In the genomic region with DNA sequence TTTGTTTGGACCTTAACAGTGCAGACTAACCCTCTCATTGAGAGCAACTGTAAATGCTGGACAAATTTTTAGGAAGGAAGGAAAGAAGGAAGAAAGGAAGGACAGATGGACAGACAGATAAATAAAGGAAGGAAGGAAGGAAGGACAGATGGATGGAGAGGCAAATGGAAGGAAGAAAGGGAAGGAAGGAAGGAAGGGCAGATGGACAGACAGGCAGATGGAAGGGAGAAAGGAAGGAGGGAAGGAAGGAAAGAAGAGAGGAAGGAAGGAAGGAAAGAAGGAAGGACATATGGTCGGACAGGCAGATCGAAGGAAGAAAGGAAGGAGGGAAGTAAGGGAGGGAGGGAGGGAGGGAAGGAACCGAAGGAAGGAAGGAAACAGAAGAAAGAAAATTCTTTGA, we compare ENCODE assay signal across 36 cellular contexts.
DNase-seq lines count a peak whose midpoint lies in the region; ATAC-seq, FAIRE-seq and TF ChIP-seq lines count a peak whose summit lies in the region.
"Had no signal": no experiment of that assay in that cellular context is flagged by ENCODE, and none has a peak within 500 bp of the region (broad histone marks: within the 10 kb centered on the region; RNA-seq: fewer than 3 reads in every experiment).

No MANE protein-coding gene starts in this region.

- no peaks in the 10 kb centered on the region for H3K79me1 ChIP-seq in neuronal stem cell (ENCODE audit: low read depth, low read length)

- H3K4me1 Mint-ChIP-seq in CD8-positive, alpha-beta T cell (ENCODE audit: low read depth) = no peaks in the 10 kb centered on the region
- H3K4me1 Mint-ChIP-seq: B cell; CD14-positive monocyte; CD4-positive, alpha-beta memory T cell; CD4-positive, CD25-positive, alpha-beta regulatory T cell; CD8-positive, alpha-beta memory T cell had no signal

- no peaks in the 10 kb centered on the region for H3K36me3 Mint-ChIP-seq in CD8-positive, alpha-beta T cell
- H3K36me3 Mint-ChIP-seq: CD14-positive monocyte; CD4-positive, alpha-beta memory T cell; CD4-positive, CD25-positive, alpha-beta regulatory T cell; CD8-positive, alpha-beta memory T cell had no signal

- WGBS in HepG2 (ENCODE audit: low lambda C conversion rate) = 2% methylated on average over 3 of the region's 3 CpGs
- WGBS in right lobe of liver (ENCODE audit: insufficient coverage, low coverage, low lambda C conversion rate, missing lambda C conversion rate) = 46% methylated on average over 2 of the region's 3 CpGs
- WGBS in neuronal stem cell (ENCODE audit: extremely low coverage in 2 of 2, insufficient read length in 2 of 2, insufficient replicate concordance in 1 of 2), 2 donors = 100% methylated on average over 2 of the region's 3 CpGs; no CpG with 5 or more reads in 1 of the 2 donors

- no peak overlapping the region for H3K14ac ChIP-seq in neuronal stem cell (ENCODE audit: low read length)

- no peaks in the 10 kb centered on the region for H3K9me3 Mint-ChIP-seq in CD8-positive, alpha-beta T cell
- H3K9me3 Mint-ChIP-seq: CD4-positive, alpha-beta T cell had no signal

- H2BK15ac ChIP-seq in neuronal stem cell (ENCODE audit: low read length) = no peak overlapping the region

- TF ChIP-seq RAD21 in HepG2 (CRISPR knock-in tag; IDR thresholded peaks at IDR 0.05) = no peak

- H3K4me3 ChIP-seq in HepG2 (replicated peaks in 1 of 3; ENCODE audit: insufficient read depth in 1 of 3, low read depth in 2 of 3, low read length in 3 of 3) = no peak overlapping the region
- no peak overlapping the region for H3K4me3 ChIP-seq in right lobe of liver
- H3K4me3 ChIP-seq in CD8-positive, alpha-beta T cell (ENCODE audit: low read depth, low read length) = no peak overlapping the region
- H3K4me3 ChIP-seq in neuronal stem cell (ENCODE audit: low read length in 2 of 2) = no peak overlapping the region
- H3K4me3 ChIP-seq: A549; BLaER1; BLaER1 treated with 17β-estradiol and CSF1 and Interleukin-3, amounts not matched to agents 10 nM and 100 nM had no signal

- no TSS peak for BruUV-seq in HepG2 (replicated peaks; lab: Mats Ljungman, UMichigan)

- H3K4me3 Mint-ChIP-seq in CD8-positive, alpha-beta T cell = no peak overlapping the region
- H3K4me3 Mint-ChIP-seq: B cell; CD14-positive monocyte; CD4-positive, alpha-beta memory T cell; CD4-positive, alpha-beta T cell; CD4-positive, CD25-positive, alpha-beta regulatory T cell; CD8-positive, alpha-beta memory T cell had no signal

- H3K27me3 Mint-ChIP-seq in CD8-positive, alpha-beta T cell (ENCODE audit: low read depth) = peaks cover 8% of the 10 kb centered on the region
- H3K27me3 Mint-ChIP-seq: B cell; CD4-positive, CD25-positive, alpha-beta regulatory T cell had no signal

- H3K9ac ChIP-seq in HepG2 (ENCODE audit: insufficient read depth, low read depth, low read length) (no peak overlapping the region), neuronal stem cell (ENCODE audit: low read depth, low read length, poor library complexity) (peak overlapping the region; percentile 18)
- H3K9ac ChIP-seq: BLaER1; BLaER1 treated with 17β-estradiol and CSF1 and Interleukin-3, amounts not matched to agents 10 nM and 100 nM had no signal

- H3K79me2 ChIP-seq in HepG2 (ENCODE audit: insufficient read depth, low read length) = no peaks in the 10 kb centered on the region

- intact Hi-C loops in HepG2 (cut with micrococcal nuclease; ENCODE audit: unreplicated experiment) = no loop called here
- intact Hi-C loops in right lobe of liver (cut with DNase I) = no loop called here
- intact Hi-C loops in CD8-positive, alpha-beta T cell (cut with DNase I, micrococcal nuclease) = no loop called here
- intact Hi-C loops in left colon (cut with DNase I, micrococcal nuclease) = no loop called here

- H3K23ac ChIP-seq in neuronal stem cell (ENCODE audit: low read depth, low read length, poor library complexity) = no peak overlapping the region

- no peak overlapping the region for H2BK12ac ChIP-seq in neuronal stem cell (ENCODE audit: low read length)

- H3K27me3 ChIP-seq in HepG2 (ENCODE audit: control insufficient read depth in 1 of 2, insufficient read depth in 2 of 2, low read length in 2 of 2) (peaks cover 0 to 8% of the 10 kb centered on the region in 2 experiments; a peak in 2 of 5 replicates), right lobe of liver (no peaks in the 10 kb centered on the region), neuronal stem cell (ENCODE audit: control insufficient read depth in 3 of 3, insufficient read depth in 3 of 3, low read depth in 1 of 3, low read length in 3 of 3) (peaks cover 0 to 3% (median 0%) of the 10 kb centered on the region in 3 experiments)
- H3K27me3 ChIP-seq in CD8-positive, alpha-beta T cell (ENCODE audit: insufficient read depth, low read length) = no peaks in the 10 kb centered on the region
- H3K27me3 ChIP-seq: BE2C; BLaER1; BLaER1 treated with 17β-estradiol and CSF1 and Interleukin-3, amounts not matched to agents 10 nM and 100 nM had no signal

- no peaks in the 10 kb centered on the region for H3K36me3 ChIP-seq in HepG2 (replicated peaks in 1 of 2; ENCODE audit: control insufficient read depth in 1 of 2, insufficient read depth in 2 of 2, low read length in 2 of 2)
- no peaks in the 10 kb centered on the region for H3K36me3 ChIP-seq in right lobe of liver
- no peaks in the 10 kb centered on the region for H3K36me3 ChIP-seq in CD8-positive, alpha-beta T cell (ENCODE audit: insufficient read depth, low read length)
- H3K36me3 ChIP-seq in neuronal stem cell (replicated peaks in 1 of 2; ENCODE audit: control insufficient read depth in 2 of 2, insufficient read depth in 2 of 2, low read length in 2 of 2) = no peaks in the 10 kb centered on the region
- H3K36me3 ChIP-seq: BE2C; BLaER1; BLaER1 treated with 17β-estradiol and CSF1 and Interleukin-3, amounts not matched to agents 10 nM and 100 nM had no signal

- H3K4me2 ChIP-seq in HepG2 (ENCODE audit: low read depth, low read length) = no peak overlapping the region
- H3K4me2 ChIP-seq in neuronal stem cell (ENCODE audit: insufficient read depth, low read length, poor library complexity, severe bottlenecking) = no peak overlapping the region
- H3K4me2 ChIP-seq: A549; BLaER1; BLaER1 treated with 17β-estradiol and CSF1 and Interleukin-3, amounts not matched to agents 10 nM and 100 nM had no signal

- no peak overlapping the region for H2AK5ac ChIP-seq in neuronal stem cell (ENCODE audit: low read depth, low read length)

- no peak overlapping the region for H3K18ac ChIP-seq in neuronal stem cell (ENCODE audit: low read length)

- no peaks in the 10 kb centered on the region for H4K20me1 ChIP-seq in HepG2 (ENCODE audit: insufficient read depth, low read length)
- H4K20me1 ChIP-seq: BLaER1; BLaER1 treated with 17β-estradiol and CSF1 and Interleukin-3, amounts not matched to agents 10 nM and 100 nM had no signal

- H3K9me3 ChIP-seq in HepG2 (ENCODE audit: low read length) (peaks cover 13% of the 10 kb centered on the region; the same call in 1 of the 2 replicates), right lobe of liver (no peaks in the 10 kb centered on the region), neuronal stem cell (replicated peaks in 1 of 2; ENCODE audit: control insufficient read depth in 2 of 2, insufficient read depth in 1 of 2, low read depth in 1 of 2, low read length in 2 of 2) (no peaks in the 10 kb centered on the region)
- no peaks in the 10 kb centered on the region for H3K9me3 ChIP-seq in CD8-positive, alpha-beta T cell (ENCODE audit: low read length)
- H3K9me3 ChIP-seq: A549; BE2C; BLaER1; BLaER1 treated with 17β-estradiol and CSF1 and Interleukin-3, amounts not matched to agents 10 nM and 100 nM; Caco-2 had no signal

- DNase-seq in HepG2 (ENCODE audit: low spot score) = no peak
- no peak for DNase-seq in right lobe of liver
- DNase-seq in CD8-positive, alpha-beta T cell = no peak
- DNase-seq in HTR-8/SVneo (ENCODE audit: insufficient read length, low spot score) = no peak
- DNase-seq in neuronal stem cell (ENCODE audit: low spot score) = no peak
- no peak for DNase-seq in frontal cortex (ENCODE audit: low spot score in 2 of 2)
- DNase-seq in left colon = no peak
- no peak for DNase-seq in kidney glomerular epithelial cell (lab: John Stamatoyannopoulos, UW)
- DNase-seq: 8988T; ACHN; AML-193; BE2C; C1 segment of cervical spinal cord; Caco-2; Calu3; CD4-positive, alpha-beta memory T cell; CD4-positive, alpha-beta T cell; CD4-positive, CD25-positive, alpha-beta regulatory T cell; CD8-positive, alpha-beta memory T cell; COR-L47; DMS 273 treated with DMSO at 0.1 percent for 48 hours; DMS153; DMS53; DMS79; DMS79 treated with DMSO at 0.1 percent for 48 hours; DND-41; EL had no signal

- H3K4me1 ChIP-seq in HepG2 (ENCODE audit: insufficient read depth, low read length) (no peaks in the 10 kb centered on the region), right lobe of liver (no peaks in the 10 kb centered on the region), neuronal stem cell (ENCODE audit: control insufficient read depth in 2 of 2, insufficient read depth in 1 of 2, low read depth in 1 of 2, low read length in 2 of 2) (no peaks in the 10 kb centered on the region)
- no peaks in the 10 kb centered on the region for H3K4me1 ChIP-seq in CD8-positive, alpha-beta T cell (ENCODE audit: insufficient read depth, low read length)
- H3K4me1 ChIP-seq: A549, BE2C, Caco-2 had no signal

- no peak overlapping the region for H4K8ac ChIP-seq in neuronal stem cell (ENCODE audit: low read depth, low read length)

- no peak for TF ChIP-seq EP300 in HepG2 (IDR thresholded peaks at IDR 0.05; ENCODE audit: low read depth in 2 of 2, low read length in 2 of 2)
- TF ChIP-seq EP300 in HepG2 (CRISPR knock-in tag; IDR thresholded peaks at IDR 0.05; ENCODE audit: borderline replicate concordance) = no peak

- H2AFZ ChIP-seq in HepG2 (ENCODE audit: low read length) (no peak overlapping the region), neuronal stem cell (ENCODE audit: low read length) (no peak overlapping the region)

- H4K91ac ChIP-seq in neuronal stem cell (ENCODE audit: low read depth, low read length, poor library complexity) = no peak overlapping the region

- TF ChIP-seq CTCF in HepG2 (CRISPR knock-in tag; IDR thresholded peaks at IDR 0.05) = no peak
- no peak for TF ChIP-seq CTCF in right lobe of liver (IDR thresholded peaks at IDR 0.05)
- no peak for TF ChIP-seq CTCF in CD8-positive, alpha-beta T cell (IDR thresholded peaks at IDR 0.05)

- no peak overlapping the region for H3K4ac ChIP-seq in neuronal stem cell (ENCODE audit: low read length)

- no peak for ATAC-seq in HepG2
- ATAC-seq in right lobe of liver = no peak
- ATAC-seq in CD8-positive, alpha-beta T cell = no peak
- ATAC-seq in left colon = no peak
- ATAC-seq: A549 had no signal

- no peak overlapping the region for H2BK5ac ChIP-seq in neuronal stem cell (ENCODE audit: low read length)

- no peak overlapping the region for H2BK120ac ChIP-seq in neuronal stem cell (ENCODE audit: low read depth, low read length)

- H3K27ac ChIP-seq in HepG2 (ENCODE audit: extremely low read length, insufficient read depth, low read length) = no peak overlapping the region
- no peak overlapping the region for H3K27ac ChIP-seq in right lobe of liver
- H3K27ac ChIP-seq in CD8-positive, alpha-beta T cell (ENCODE audit: low read depth, low read length) = no peak overlapping the region
- H3K27ac ChIP-seq in neuronal stem cell (replicated peaks; ENCODE audit: low read length) = no peak overlapping the region
- H3K27ac ChIP-seq: 22Rv1; A549; BLaER1; BLaER1 treated with 17β-estradiol and CSF1 and Interleukin-3, amounts not matched to agents 10 nM and 100 nM; C4-2B had no signal

- in situ Hi-C loops in HepG2 (cut with HindIII; ENCODE audit: extremely low pct_ligation_motif_present, low pct_unique_long_range_greater_than_20kb) = no loop called here

- POLR2A ChIA-PET in HepG2 (lab: Yijun Ruan, JAX) = no interaction called here
- POLR2A ChIA-PET in CD8-positive, alpha-beta T cell (lab: Charles Lee) = no interaction called here

- H3K27ac Mint-ChIP-seq in CD8-positive, alpha-beta T cell = peak overlapping the region; percentile 32
- H3K27ac Mint-ChIP-seq: B cell; CD14-positive monocyte; CD4-positive, alpha-beta T cell; CD4-positive, CD25-positive, alpha-beta regulatory T cell; CD8-positive, alpha-beta memory T cell had no signal

- no peak for TF ChIP-seq POLR2A in HepG2 (IDR thresholded peaks at IDR 0.05; ENCODE audit: insufficient read depth in 1 of 2, low read depth in 2 of 2, low read length in 2 of 2)
- TF ChIP-seq POLR2A in right lobe of liver (IDR thresholded peaks at IDR 0.05) = no peak

- CTCF ChIA-PET in HepG2 (lab: Yijun Ruan, JAX; ENCODE audit: low intra/inter-chr PET ratio, low total read pairs) = no interaction called here
- CTCF ChIA-PET in CD8-positive, alpha-beta T cell (lab: Charles Lee) = no interaction called here

- FAIRE-seq in HepG2 (lab: Jason Lieb, UNC) = no peak
- peak; percentile 23 for FAIRE-seq in HTR-8/SVneo (lab: Jason Lieb, UNC)
- no peak for FAIRE-seq in frontal cortex (lab: Jason Lieb, UNC)
- FAIRE-seq: A204.1, A549, D721Med had no signal
